Comparison of ENCODE assay signal across 23 cellular contexts in genomic region chr7:105296491-105296890, GRCh38.
A peak's percentile ranks its signal among the peaks of the same experiment; 100 is the strongest.
DNase-seq lines count a peak whose midpoint lies in the region; ATAC-seq and TF ChIP-seq lines count a peak whose summit lies in the region.
"Had no signal": no experiment of that assay in that cellular context is flagged by ENCODE, and none has a peak within 500 bp of the region (broad histone marks: within the 10 kb centered on the region; RNA-seq: fewer than 3 reads in every experiment).

No MANE protein-coding gene starts in this region.

- no peak overlapping the region for H3K9ac ChIP-seq in KMS-11
- H3K9ac ChIP-seq: parathyroid adenoma had no signal

- H3K27me3 Mint-ChIP-seq in chondrocyte (ENCODE audit: low read depth) (no peaks in the 10 kb centered on the region), osteocyte (ENCODE audit: unreplicated experiment) (no peaks in the 10 kb centered on the region)
- H3K27me3 Mint-ChIP-seq: activated B cell treated with CpG ODN at 0.5 μM for 24 hours; naive thymus-derived CD8-positive, alpha-beta T cell had no signal

- POLR2A ChIA-PET in RWPE1 (lab: Yijun Ruan, JAX; ENCODE audit: low non-redundant PET), result no interaction called here

- H4K20me1 ChIP-seq in KMS-11 (ENCODE audit: insufficient read depth), result no peaks in the 10 kb centered on the region

- H3K9me3 Mint-ChIP-seq in chondrocyte (ENCODE audit: low read depth) (no peaks in the 10 kb centered on the region), osteocyte (ENCODE audit: unreplicated experiment) (no peaks in the 10 kb centered on the region)
- H3K9me3 Mint-ChIP-seq: activated B cell treated with CpG ODN at 0.5 μM for 24 hours had no signal

- peak overlapping the region; percentile 93 for H3K4me2 ChIP-seq in KMS-11

- H3K4me3 Mint-ChIP-seq in chondrocyte (ENCODE audit: unreplicated experiment) (no peak overlapping the region), osteocyte (ENCODE audit: unreplicated experiment) (no peak overlapping the region)
- H3K4me3 Mint-ChIP-seq: activated B cell treated with CpG ODN at 0.5 μM for 24 hours; naive thymus-derived CD8-positive, alpha-beta T cell had no signal

- in situ Hi-C loops in GM13976 (cut with MboI; ENCODE audit: low sequenced_read_pairs, unreplicated experiment), result no loop called here

- no peaks in the 10 kb centered on the region for H3K27me3 ChIP-seq in KMS-11 (ENCODE audit: insufficient read depth, low read depth)
- H3K27me3 ChIP-seq: left lung, transverse colon had no signal

- ATAC-seq in HG03108 (IDR thresholded peaks at IDR 0.05; ENCODE audit: unreplicated experiment), result no peak
- ATAC-seq: naive thymus-derived CD8-positive, alpha-beta T cell had no signal

- CTCF ChIA-PET in RWPE1 (lab: Yijun Ruan, JAX), result interaction anchor here (0.6 kb wide), 1 partner anchor 38 kb away, joined by 4 read pairs; no protein-coding TSS in a partner anchor

- no peak overlapping the region for H2AFZ ChIP-seq in KMS-11 (ENCODE audit: low read depth)
- H2AFZ ChIP-seq: parathyroid adenoma had no signal

- peaks cover 25% of the 10 kb centered on the region for H3K4me1 Mint-ChIP-seq in chondrocyte (ENCODE audit: low read depth)
- peaks cover 22% of the 10 kb centered on the region for H3K4me1 Mint-ChIP-seq in osteocyte (ENCODE audit: unreplicated experiment)

- peak; percentile 57 for DNase-seq in DMS 273 (lab: John Stamatoyannopoulos, UW; ENCODE audit: unreplicated experiment)
- DNase-seq in DMS 273 treated with DMSO at 0.1 percent for 48 hours (lab: John Stamatoyannopoulos, UW), result no peak
- no peak for DNase-seq in chondrocyte (ENCODE audit: low spot score)
- DNase-seq in osteocyte (ENCODE audit: extremely low spot score, unreplicated experiment), result no peak
- no peak for DNase-seq in GM13976 (ENCODE audit: low spot score)
- DNase-seq in RWPE1 (ENCODE audit: low spot score), result no peak
- DNase-seq: activated B cell treated with CpG ODN at 0.5 μM for 24 hours; activated CD4-positive, alpha-beta T cell treated with anti-CD3 and anti-CD28 coated beads, Interleukin-2, amount 50 U/mL, for 4 hours; activated gamma-delta T cell treated with Interleukin-2 at 50 U/mL for 16 hours; hypothalamus; Karpas-422; left lung; MV-4-11; naive thymus-derived CD8-positive, alpha-beta T cell; NCI-H1694 treated with DMSO at 0.1 percent for 48 hours; NCI-H2171 treated with DMSO at 0.1 percent for 48 hours; NCI-H526 treated with DMSO at 0.1 percent for 48 hours; transverse colon had no signal

- H3K27ac Mint-ChIP-seq in chondrocyte (ENCODE audit: unreplicated experiment) (peak overlapping the region; percentile 70), osteocyte (ENCODE audit: unreplicated experiment) (peak overlapping the region; percentile 48)

- no peaks in the 10 kb centered on the region for H3K36me3 Mint-ChIP-seq in chondrocyte (ENCODE audit: low read depth)
- H3K36me3 Mint-ChIP-seq in osteocyte (ENCODE audit: unreplicated experiment), result no peaks in the 10 kb centered on the region

- no peak for TF ChIP-seq CTCF in KMS-11 (conservative IDR thresholded peaks at IDR 0.05; ENCODE audit: low read depth, low read length)
- no peak for TF ChIP-seq CTCF in chondrocyte (IDR thresholded peaks at IDR 0.05)
- TF ChIP-seq CTCF in osteocyte (IDR thresholded peaks at IDR 0.05), result no peak
- no peak for TF ChIP-seq CTCF in GM13976 (IDR thresholded peaks at IDR 0.05; ENCODE audit: borderline replicate concordance, control extremely low read depth, extremely low read depth, insufficient read depth, missing control alignments)
- no peak for TF ChIP-seq CTCF in RWPE1 (conservative IDR thresholded peaks at IDR 0.05; ENCODE audit: low read depth)

- H3K27ac ChIP-seq in KMS-11 (peak overlapping the region; percentile 88), RWPE1 (no peak overlapping the region)
- H3K27ac ChIP-seq: 22Rv1, coronary artery, left lung, parathyroid adenoma, transverse colon had no signal

- peaks cover 80% of the 10 kb centered on the region for H3K4me1 ChIP-seq in KMS-11 (ENCODE audit: low read depth, poor library complexity, severe bottlenecking)
- H3K4me1 ChIP-seq: left lung, parathyroid adenoma had no signal

- H3K4me3 ChIP-seq in KMS-11 (IDR thresholded peaks at IDR 0.05; ENCODE audit: insufficient read depth, low read depth, low read length), result no peak overlapping the region
- H3K4me3 ChIP-seq: coronary artery, left lung, transverse colon had no signal

- H3K36me3 ChIP-seq in KMS-11 (ENCODE audit: insufficient read depth), result no peaks in the 10 kb centered on the region
- H3K36me3 ChIP-seq: left lung, transverse colon had no signal

- H3K79me2 ChIP-seq in KMS-11 (ENCODE audit: insufficient read depth, low read depth), result peaks cover 91% of the 10 kb centered on the region
